2 cellular contexts compared by ENCODE assay signal in genomic region chr1:167613984-167614383, GRCh38.
TF ChIP-seq lines count a peak whose summit lies in the region.

No MANE protein-coding gene starts in this region.

TF ChIP-seq in HEK293, 187 proteins besides CTCF, POLR2A, EP300 and RAD21:
- TF ChIP-seq ZNF366 (tag by site-specific recombination; conservative IDR thresholded peaks at IDR 0.05), result peak; percentile 45; the same call in 1 of the 2 replicates

TF ChIP-seq in K562, 482 proteins besides CTCF, POLR2A, EP300 and RAD21:
- TF ChIP-seq ELF4 (CRISPR knock-in tag; IDR thresholded peaks at IDR 0.05), result 0 out of 2 replicates have a peak, but pooled peaks have one; percentile 30
- TF ChIP-seq ZNF146 (CRISPR knock-in tag; IDR thresholded peaks at IDR 0.05; ENCODE audit: unreplicated experiment), result peak; percentile 20
- TF ChIP-seq, protein P1, sequence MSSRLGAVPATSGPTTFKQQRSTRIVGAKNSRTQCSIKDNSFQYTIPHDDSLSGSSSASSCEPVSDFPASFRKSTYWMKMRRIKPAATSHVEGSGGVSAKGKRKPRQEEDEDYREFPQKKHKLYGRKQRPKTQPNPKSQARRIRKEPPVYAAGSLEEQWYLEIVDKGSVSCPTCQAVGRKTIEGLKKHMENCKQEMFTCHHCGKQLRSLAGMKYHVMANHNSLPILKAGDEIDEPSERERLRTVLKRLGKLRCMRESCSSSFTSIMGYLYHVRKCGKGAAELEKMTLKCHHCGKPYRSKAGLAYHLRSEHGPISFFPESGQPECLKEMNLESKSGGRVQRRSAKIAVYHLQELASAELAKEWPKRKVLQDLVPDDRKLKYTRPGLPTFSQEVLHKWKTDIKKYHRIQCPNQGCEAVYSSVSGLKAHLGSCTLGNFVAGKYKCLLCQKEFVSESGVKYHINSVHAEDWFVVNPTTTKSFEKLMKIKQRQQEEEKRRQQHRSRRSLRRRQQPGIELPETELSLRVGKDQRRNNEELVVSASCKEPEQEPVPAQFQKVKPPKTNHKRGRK (tag; IDR thresholded peaks at IDR 0.05), result peak; percentile 76
- TF ChIP-seq SUPT5H (IDR thresholded peaks at IDR 0.05), result 0 out of 2 replicates have a peak, but pooled peaks have one; percentile 34
- TF ChIP-seq POLR2B (IDR thresholded peaks at IDR 0.05; ENCODE audit: low read depth, partially characterized antibody), result peak; percentile 34
- 0 out of 2 replicates have a peak, but pooled peaks have one; percentile 31 for TF ChIP-seq NCOA1 (IDR thresholded peaks at IDR 0.05; ENCODE audit: low read depth)
